Comparison of ENCODE assay signal across 17 cellular contexts in genomic region chr11:126842038-126842437, GRCh38.
A peak's percentile ranks its signal among the peaks of the same experiment; 100 is the strongest.
DNase-seq lines count a peak whose midpoint lies in the region; ATAC-seq, FAIRE-seq and TF ChIP-seq lines count a peak whose summit lies in the region.
"Had no signal": no experiment of that assay in that cellular context is flagged by ENCODE, and none has a peak within 500 bp of the region (broad histone marks: within the 10 kb centered on the region; RNA-seq: fewer than 3 reads in every experiment).

No MANE protein-coding gene starts in this region.

- no peak overlapping the region for H3K9ac ChIP-seq in kidney (ENCODE audit: low read length in 2 of 2)
- H3K9ac ChIP-seq: GM23248 had no signal

- no peaks in the 10 kb centered on the region for H3K4me1 ChIP-seq in kidney (ENCODE audit: control insufficient read depth in 1 of 2, insufficient read depth in 1 of 2, low read depth in 1 of 2, low read length in 2 of 2)

- no peak for DNase-seq in HFFc6
- peak; percentile 89 for DNase-seq in cerebellar cortex (ENCODE audit: low spot score)
- DNase-seq in kidney: no peak
- peak; percentile 65 for DNase-seq in retina
- DNase-seq in omental fat pad (ENCODE audit: low spot score): no peak
- no peak for DNase-seq in NCI-H2081 treated with DMSO at 0.1 percent for 48 hours (lab: John Stamatoyannopoulos, UW)
- no peak for DNase-seq in AG08395 (ENCODE audit: low spot score)
- DNase-seq: AML-193, DMS153, GM23248, NCI-H1092 treated with DMSO at 0.1 percent for 48 hours, NCI-H510A treated with DMSO at 0.1 percent for 48 hours, RPMI8226, SIG-M5 had no signal

- H3K36me3 ChIP-seq in kidney (ENCODE audit: control insufficient read depth in 1 of 2, insufficient read depth in 2 of 2, low read length in 2 of 2): no peaks in the 10 kb centered on the region

- peaks cover 0 to 2% of the 10 kb centered on the region in 2 donors for H3K9me3 ChIP-seq in kidney (ENCODE audit: control insufficient read depth in 1 of 2, low read length in 2 of 2)

- peak overlapping the region; percentile 93; the same call in 1 of the 2 replicates for H3K27ac Mint-ChIP-seq in HFFc6

- H3K36me3 Mint-ChIP-seq in HFFc6 (ENCODE audit: low read depth): peaks cover 15% of the 10 kb centered on the region

- peaks cover 53% of the 10 kb centered on the region for H3K4me1 Mint-ChIP-seq in HFFc6 (ENCODE audit: low read depth)

- intact Hi-C loops in kidney (cut with DNase I): no loop called here

- no peak overlapping the region for H3K4me3 ChIP-seq in kidney (ENCODE audit: low read length in 2 of 2)
- H3K4me3 ChIP-seq: GM12878, GM23248 had no signal

- no peak overlapping the region for H3K4me3 Mint-ChIP-seq in HFFc6

- H3K27me3 Mint-ChIP-seq in HFFc6 (ENCODE audit: insufficient read depth): peaks cover 2% of the 10 kb centered on the region; the same call in 1 of the 2 replicates

- no peaks in the 10 kb centered on the region for H3K9me3 Mint-ChIP-seq in HFFc6

- no peak for FAIRE-seq in kidney (lab: Jason Lieb, UNC)
- FAIRE-seq: GM12878, GM19239 had no signal

- ATAC-seq in omental fat pad (ENCODE audit: low FRiP score): no peak
- ATAC-seq: GM12878, SK-N-SH treated with all-trans-retinoic acid at 6 μM for 48 hours had no signal

- H3K27ac ChIP-seq in kidney (ENCODE audit: low read depth in 2 of 2, low read length in 2 of 2): peak overlapping the region; percentile 23 to 52

- TF ChIP-seq CTCF in HFFc6 (IDR thresholded peaks at IDR 0.05) (no peak), kidney (IDR thresholded peaks at IDR 0.05; ENCODE audit: borderline replicate concordance, extremely low read depth, insufficient read depth) (no peak), omental fat pad (IDR thresholded peaks at IDR 0.05) (no peak)

Comparison
In these comparisons a context has a peak if more than half of its experiments do, and no peak if none do; other contexts are left out.
1. DNase-seq: peak in cerebellar cortex (single experiment) and retina (single experiment); none in HFFc6 (single experiment), kidney (single experiment), omental fat pad (single experiment), NCI-H2081 treated with DMSO at 0.1 percent for 48 hours (single experiment) and AG08395 (single experiment).